In the genomic region with DNA sequence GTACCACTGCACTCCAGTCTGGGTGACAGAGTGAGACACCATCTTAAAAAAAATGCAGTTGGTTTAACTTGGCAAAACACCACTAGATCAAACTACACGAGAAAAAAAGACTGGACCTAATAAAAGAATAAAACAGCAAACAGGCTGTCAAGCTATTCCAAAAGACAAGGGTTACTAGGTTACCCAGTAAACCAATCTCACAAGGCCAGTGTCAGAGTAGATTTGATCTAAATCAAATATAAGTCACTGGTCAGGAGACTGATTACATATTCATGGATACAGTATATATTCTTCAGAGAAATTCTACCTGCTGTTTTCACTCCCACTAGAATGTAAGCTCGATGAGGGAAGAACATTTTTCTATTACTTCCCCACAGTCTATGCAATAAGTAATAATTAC, we compare ENCODE assay signal across 1 cellular context.
TF ChIP-seq lines count a peak whose summit lies in the region.

No MANE protein-coding gene starts in this region.

TF ChIP-seq in neural cell, 6 proteins besides CTCF, POLR2A, EP300 and RAD21 (continued from another document):
- no peak for TF ChIP-seq MXI1 (conservative IDR thresholded peaks at IDR 0.05; ENCODE audit: poor library complexity, severe bottlenecking)
TF ChIP-seq in neural cell: peak in this region for 0.
